37 cellular contexts compared by ENCODE assay signal in the genomic region with DNA sequence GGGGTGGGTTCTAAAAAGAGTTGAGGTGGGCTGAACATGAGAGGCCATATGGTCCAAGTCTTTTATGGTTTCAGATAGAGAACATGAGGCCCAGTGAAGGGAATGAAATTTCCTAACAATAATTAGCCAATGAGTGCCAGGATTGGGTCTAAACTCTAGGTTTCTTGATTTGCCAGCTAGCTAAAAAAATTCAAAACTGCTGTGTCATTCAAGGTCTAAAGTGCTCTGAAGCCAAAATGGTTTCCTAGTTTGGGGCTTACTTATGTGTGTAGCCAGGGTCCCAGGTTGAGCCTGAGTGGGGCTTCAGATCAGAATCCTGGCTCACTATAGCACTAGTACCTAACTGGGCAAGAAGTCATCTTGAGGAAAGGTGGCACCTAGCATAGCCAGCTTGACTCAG. TPM values are rescaled to one million over a fixed set of nuclear protein-coding genes. Genes with fewer than 3 reads are reported as not detected.
"Had no signal": no experiment of that assay in that cellular context is flagged by ENCODE, and none has a peak within 500 bp of the region (broad histone marks: within the 10 kb centered on the region; RNA-seq: fewer than 3 reads in every experiment).

No MANE protein-coding gene starts in this region.

- ATAC-seq: activated CD8-positive, alpha-beta T cell treated with anti-CD3 and anti-CD28 coated beads for 36 hours; activated naive CD4-positive, alpha-beta T cell treated with anti-CD3 and anti-CD28 coated beads, Interleukin-2, amount 50 U/mL, for 72 hours; activated T-cell treated with anti-CD3 and anti-CD28 coated beads, Interleukin-2, amount 50 U/mL, for 4 hours; activated T-cell treated with anti-CD3 and anti-CD28 coated beads, Interleukin-2, amount 50 U/mL, for 72 hours; activated T-helper 17 cell treated with anti-CD3 and anti-CD28 coated beads, Interleukin-2, amount 50 U/mL, for 72 hours; body of pancreas had no signal

- H3K27me3 ChIP-seq: adrenal gland, body of pancreas, brain microvascular endothelial cell, breast epithelium had no signal

- FAIRE-seq: astrocyte, TTC549 had no signal

- H3K4me1 Mint-ChIP-seq: activated B cell treated with CpG ODN at 0.5 μM for 24 hours; activated CD4-positive, alpha-beta T cell treated with anti-CD3 and anti-CD28 coated beads, Interleukin-2, amount 10 ng/mL, durations not matched to agents 24 days and 14 days; activated naive CD8-positive, alpha-beta T cell treated with anti-CD3 and anti-CD28 coated beads for 36 hours; activated T-helper 17 cell treated with anti-CD3 and anti-CD28 coated beads, Interleukin-2, amount 50 U/mL, for 72 hours had no signal

- H3K9me3 Mint-ChIP-seq: activated T-cell treated with anti-CD3 and anti-CD28 coated beads, Interleukin-2, amount 50 U/mL, for 72 hours; activated T-helper 1 cell treated with anti-CD3 and anti-CD28 coated beads, Interleukin-12 subunit alpha, Interleukin-12 subunit beta, Interleukin-2, Interleukin-4 antibody, amounts not matched to agents 30 ng/mL and 10 ng/mL and 1 ng/mL, durations not matched to agents 14 hours and 24 hours and 36 hours; activated T-helper 17 cell treated with anti-CD3 and anti-CD28 coated beads, Interleukin-2, amount 50 U/mL, for 72 hours; T-helper 1 cell treated with Interleukin-12 subunit alpha and Interleukin-12 subunit beta and Interleukin-4 antibody, amounts not matched to agents 30 μg/mL and 1 μg/mL, for 36 hours had no signal

- H3K27ac ChIP-seq: adrenal gland, body of pancreas, brain microvascular endothelial cell, breast epithelium, VCaP had no signal

- H3K9me3 ChIP-seq: adrenal gland, body of pancreas, breast epithelium had no signal

- DNase-seq: activated B cell treated with CpG ODN at 0.5 μM for 24 hours; activated CD4-positive, alpha-beta memory T cell treated with anti-CD3 and anti-CD28 coated beads for 36 hours; activated CD4-positive, alpha-beta T cell treated with anti-CD3 and anti-CD28 coated beads for 4 hours; activated CD4-positive, alpha-beta T cell treated with anti-CD3 and anti-CD28 coated beads, Interleukin-2, amount 10 ng/mL, durations not matched to agents 24 days and 14 days; activated CD4-positive, alpha-beta T cell treated with anti-CD3 and anti-CD28 coated beads, Interleukin-2, amount 50 U/mL, for 1 hour; activated CD4-positive, alpha-beta T cell treated with anti-CD3 and anti-CD28 coated beads, Interleukin-2, amount 50 U/mL, for 4 hours; activated CD4-positive, CD25-positive, alpha-beta regulatory T cell treated with anti-CD3 and anti-CD28 coated beads, Interleukin-2, amount 50 U/mL, for 72 hours; activated CD8-positive, alpha-beta memory T cell treated with anti-CD3 and anti-CD28 coated beads, Interleukin-2, amount 50 U/mL, for 4 hours; activated CD8-positive, alpha-beta T cell treated with anti-CD3 and anti-CD28 coated beads for 36 hours; activated effector memory CD4-positive, alpha-beta T cell treated with anti-CD3 and anti-CD28 coated beads, Interleukin-2, amount 50 U/mL, for 16 hours; activated gamma-delta T cell treated with Interleukin-2 at 50 U/mL for 16 hours; activated naive CD4-positive, alpha-beta T cell; activated naive CD4-positive, alpha-beta T cell treated with anti-CD3 and anti-CD28 coated beads for 36 hours; activated naive CD4-positive, alpha-beta T cell treated with anti-CD3 and anti-CD28 coated beads, Interleukin-2, amount 50 U/mL, for 16 hours; activated naive CD8-positive, alpha-beta T cell treated with anti-CD3 and anti-CD28 coated beads for 36 hours; activated T-cell treated with anti-CD3 and anti-CD28 coated beads for 4 hours; activated T-cell treated with anti-CD3 and anti-CD28 coated beads, Interleukin-2, amount 50 U/mL, for 1 hour; activated T-cell treated with anti-CD3 and anti-CD28 coated beads, Interleukin-2, amount 50 U/mL, for 4 hours; activated T-cell treated with anti-CD3 and anti-CD28 coated beads, Interleukin-2, amount 50 U/mL, for 72 hours; adrenal gland; amniotic stem cell; aorta; body of pancreas; brain microvascular endothelial cell; central memory CD4-positive, alpha-beta T cell; T-helper 1 cell; T-helper 2 cell; T-helper 9 cell had no signal

- H3K27ac Mint-ChIP-seq: activated B cell treated with CpG ODN at 0.5 μM for 24 hours; activated CD4-positive, alpha-beta memory T cell treated with anti-CD3 and anti-CD28 coated beads for 36 hours; activated CD4-positive, alpha-beta T cell treated with anti-CD3 and anti-CD28 coated beads, Interleukin-2, amount 10 ng/mL, durations not matched to agents 24 days and 14 days; activated CD8-positive, alpha-beta T cell treated with anti-CD3 and anti-CD28 coated beads for 36 hours; activated naive CD4-positive, alpha-beta T cell treated with anti-CD3 and anti-CD28 coated beads for 36 hours; activated naive CD4-positive, alpha-beta T cell treated with anti-CD3 and anti-CD28 coated beads, Interleukin-2, amount 50 U/mL, for 72 hours; activated naive CD8-positive, alpha-beta T cell treated with anti-CD3 and anti-CD28 coated beads for 36 hours; activated T-cell treated with anti-CD3 and anti-CD28 coated beads, Interleukin-2, amount 50 U/mL, for 72 hours; activated T-helper 1 cell treated with anti-CD3 and anti-CD28 coated beads, Interleukin-12 subunit alpha, Interleukin-12 subunit beta, Interleukin-2, Interleukin-4 antibody, amounts not matched to agents 30 ng/mL and 10 ng/mL and 1 ng/mL, durations not matched to agents 14 hours and 24 hours and 36 hours; activated T-helper 17 cell treated with anti-CD3 and anti-CD28 coated beads, Interleukin-2, amount 50 U/mL, for 72 hours; T-helper 1 cell treated with Interleukin-12 subunit alpha and Interleukin-12 subunit beta and Interleukin-4 antibody, amounts not matched to agents 30 μg/mL and 1 μg/mL, for 36 hours; T-helper 2 cell treated with Interferon-gamma antibody and Interleukin-4, amounts not matched to agents 5 μg/mL and 100 μg/mL, for 36 hours had no signal

- H3K36me3 Mint-ChIP-seq: activated CD4-positive, alpha-beta memory T cell treated with anti-CD3 and anti-CD28 coated beads for 36 hours; activated naive CD4-positive, alpha-beta T cell treated with anti-CD3 and anti-CD28 coated beads, Interleukin-2, amount 50 U/mL, for 72 hours; activated naive CD8-positive, alpha-beta T cell treated with anti-CD3 and anti-CD28 coated beads for 36 hours had no signal

- H3K4me3 Mint-ChIP-seq: activated B cell treated with CpG ODN at 0.5 μM for 24 hours; activated CD4-positive, alpha-beta memory T cell treated with anti-CD3 and anti-CD28 coated beads for 36 hours; activated CD4-positive, alpha-beta T cell treated with anti-CD3 and anti-CD28 coated beads, Interleukin-2, amount 10 ng/mL, durations not matched to agents 24 days and 14 days; activated CD8-positive, alpha-beta T cell treated with anti-CD3 and anti-CD28 coated beads for 36 hours; activated naive CD4-positive, alpha-beta T cell treated with anti-CD3 and anti-CD28 coated beads for 36 hours; activated naive CD8-positive, alpha-beta T cell treated with anti-CD3 and anti-CD28 coated beads for 36 hours; activated T-cell treated with anti-CD3 and anti-CD28 coated beads, Interleukin-2, amount 50 U/mL, for 4 hours; activated T-cell treated with anti-CD3 and anti-CD28 coated beads, Interleukin-2, amount 50 U/mL, for 72 hours; activated T-helper 1 cell treated with anti-CD3 and anti-CD28 coated beads, Interleukin-12 subunit alpha, Interleukin-12 subunit beta, Interleukin-2, Interleukin-4 antibody, amounts not matched to agents 30 ng/mL and 10 ng/mL and 1 ng/mL, durations not matched to agents 14 hours and 24 hours and 36 hours; activated T-helper 17 cell treated with anti-CD3 and anti-CD28 coated beads, Interleukin-2, amount 50 U/mL, for 72 hours; T-helper 1 cell treated with Interleukin-12 subunit alpha and Interleukin-12 subunit beta and Interleukin-4 antibody, amounts not matched to agents 30 μg/mL and 1 μg/mL, for 36 hours; T-helper 2 cell treated with Interferon-gamma antibody and Interleukin-4, amounts not matched to agents 5 μg/mL and 100 μg/mL, for 36 hours had no signal

- H3K4me1 ChIP-seq: adrenal gland, body of pancreas had no signal

- H3K36me3 ChIP-seq: adrenal gland, brain microvascular endothelial cell, breast epithelium had no signal

- H3K4me3 ChIP-seq: adrenal gland, body of pancreas, breast epithelium had no signal

RNA-seq across cellular contexts. Expression of a gene that starts 55.3 kb away (rescaled TPM):
- total RNA-seq: activated B cell treated with CpG ODN at 0.5 μM for 24 hours; activated CD4-positive, alpha-beta memory T cell treated with anti-CD3 and anti-CD28 coated beads for 36 hours had no signal
